8 cellular contexts compared by ENCODE assay signal in genomic region chr1:29202584-29203340, GRCh38. TPM values are rescaled to one million over a fixed set of nuclear protein-coding genes. Genes with fewer than 3 reads are reported as not detected.
DNase-seq lines count a peak whose midpoint lies in the region; ATAC-seq, FAIRE-seq and TF ChIP-seq lines count a peak whose summit lies in the region.

No MANE protein-coding gene starts in this region.

- peak overlapping the region; percentile 33 for H3K9ac ChIP-seq in fibroblast of lung (ENCODE audit: insufficient read depth, low read length)

- peak; percentile 99 for TF ChIP-seq CTCF in LNCAP (IDR thresholded peaks at IDR 0.05)
- peak; percentile 93 to 95 for TF ChIP-seq CTCF in fibroblast of lung (conservative IDR thresholded peaks at IDR 0.05 in 1 of 2, IDR thresholded peaks at IDR 0.05 in 1 of 2; ENCODE audit: low read depth in 1 of 2, low read length in 2 of 2)
- peak; percentile 97 for TF ChIP-seq CTCF in natural killer cell (IDR thresholded peaks at IDR 0.05)

- peak overlapping the region; percentile 2 for H3K27ac Mint-ChIP-seq in activated T-cell treated with anti-CD3 and anti-CD28 coated beads, Interleukin-2, amount 50 U/mL, for 72 hours
- peak overlapping the region in 1 of 2 donors; percentile 31 for H3K27ac Mint-ChIP-seq in natural killer cell
- H3K27ac Mint-ChIP-seq in stimulated activated effector memory CD8-positive, alpha-beta T cell treated with anti-CD3 and anti-CD28 coated beads, Interleukin-12 subunit alpha, Interleukin-12 subunit beta, amount 100 ng/mL, for 72 hours, result peak overlapping the region; percentile 43

- H4K20me1 ChIP-seq in fibroblast of lung (ENCODE audit: control insufficient read depth, extremely low read depth, insufficient read depth, low read length), result no peaks in the 10 kb centered on the region

- H3K36me3 Mint-ChIP-seq in activated T-cell treated with anti-CD3 and anti-CD28 coated beads, Interleukin-2, amount 50 U/mL, for 72 hours (ENCODE audit: insufficient read depth in 2 of 2), result peaks cover 2% of the 10 kb centered on the region in 2 donors
- H3K36me3 Mint-ChIP-seq in natural killer cell, result no peaks in the 10 kb centered on the region
- peaks cover 54% of the 10 kb centered on the region for H3K36me3 Mint-ChIP-seq in stimulated activated effector memory CD8-positive, alpha-beta T cell treated with anti-CD3 and anti-CD28 coated beads, Interleukin-12 subunit alpha, Interleukin-12 subunit beta, amount 100 ng/mL, for 72 hours

- peak overlapping the region; percentile 91 for H3K27ac ChIP-seq in fibroblast of lung (ENCODE audit: insufficient read depth, low read length)

- no peaks in the 10 kb centered on the region for H3K9me3 Mint-ChIP-seq in activated T-cell treated with anti-CD3 and anti-CD28 coated beads, Interleukin-2, amount 50 U/mL, for 72 hours
- H3K9me3 Mint-ChIP-seq in natural killer cell, result no peaks in the 10 kb centered on the region
- H3K9me3 Mint-ChIP-seq in stimulated activated effector memory CD8-positive, alpha-beta T cell treated with anti-CD3 and anti-CD28 coated beads, Interleukin-12 subunit alpha, Interleukin-12 subunit beta, amount 100 ng/mL, for 72 hours, result no peaks in the 10 kb centered on the region

- peak; percentile 83 to 86 for DNase-seq in AML-193 (lab: John Stamatoyannopoulos, UW)
- DNase-seq in RCC 7860 (ENCODE audit: low spot score), result peak; percentile 94
- peak; percentile 92 to 94 for DNase-seq in activated T-cell treated with anti-CD3 and anti-CD28 coated beads, Interleukin-2, amount 50 U/mL, for 72 hours
- peak; percentile 97 to 98 for DNase-seq in fibroblast of lung (ENCODE audit: low read depth in 2 of 2)
- peak; percentile 86 for DNase-seq in natural killer cell
- peak; percentile 94 to 96 for DNase-seq in stimulated activated effector memory CD8-positive, alpha-beta T cell treated with anti-CD3 and anti-CD28 coated beads, Interleukin-12 subunit alpha, Interleukin-12 subunit beta, amount 100 ng/mL, for 72 hours (ENCODE audit: low spot score in 2 of 2)

- no peaks in the 10 kb centered on the region for H3K27me3 ChIP-seq in fibroblast of lung (ENCODE audit: control insufficient read depth, insufficient read depth, low read length)

- no peak overlapping the region for H3K4me3 Mint-ChIP-seq in activated T-cell treated with anti-CD3 and anti-CD28 coated beads, Interleukin-2, amount 50 U/mL, for 72 hours
- H3K4me3 Mint-ChIP-seq in natural killer cell, result no peak overlapping the region
- H3K4me3 Mint-ChIP-seq in stimulated activated effector memory CD8-positive, alpha-beta T cell treated with anti-CD3 and anti-CD28 coated beads, Interleukin-12 subunit alpha, Interleukin-12 subunit beta, amount 100 ng/mL, for 72 hours, result no peak overlapping the region

- ATAC-seq in GM19463 (IDR thresholded peaks at IDR 0.05; ENCODE audit: unreplicated experiment) (peak; percentile 72), natural killer cell (peak; percentile 92 to 98 (median 96))
- peak; percentile 96 to 97 for ATAC-seq in activated T-cell treated with anti-CD3 and anti-CD28 coated beads, Interleukin-2, amount 50 U/mL, for 72 hours (replicated peaks in 1 of 2)
- peak; percentile 97 for ATAC-seq in stimulated activated effector memory CD8-positive, alpha-beta T cell treated with anti-CD3 and anti-CD28 coated beads, Interleukin-12 subunit alpha, Interleukin-12 subunit beta, amount 100 ng/mL, for 72 hours

- no peak overlapping the region for H3K4me3 ChIP-seq in fibroblast of lung (replicated peaks in 1 of 4; ENCODE audit: control extremely low read depth in 1 of 4, insufficient read depth in 1 of 4, low read depth in 3 of 4, low read length in 4 of 4)

- H3K36me3 ChIP-seq in fibroblast of lung (ENCODE audit: control insufficient read depth, insufficient read depth, low read length), result peaks cover 6% of the 10 kb centered on the region

- peaks cover 17% of the 10 kb centered on the region for H3K4me1 Mint-ChIP-seq in activated T-cell treated with anti-CD3 and anti-CD28 coated beads, Interleukin-2, amount 50 U/mL, for 72 hours (ENCODE audit: low read depth)
- peaks cover 0 to 4% of the 10 kb centered on the region in 2 donors for H3K4me1 Mint-ChIP-seq in natural killer cell
- peaks cover 7% of the 10 kb centered on the region for H3K4me1 Mint-ChIP-seq in stimulated activated effector memory CD8-positive, alpha-beta T cell treated with anti-CD3 and anti-CD28 coated beads, Interleukin-12 subunit alpha, Interleukin-12 subunit beta, amount 100 ng/mL, for 72 hours

- H3K9me3 ChIP-seq in fibroblast of lung (ENCODE audit: control insufficient read depth, insufficient read depth, low read depth, low read length), result no peaks in the 10 kb centered on the region

- H3K79me2 ChIP-seq in fibroblast of lung (ENCODE audit: control insufficient read depth, insufficient read depth, low read length), result no peaks in the 10 kb centered on the region

- H3K27me3 Mint-ChIP-seq in activated T-cell treated with anti-CD3 and anti-CD28 coated beads, Interleukin-2, amount 50 U/mL, for 72 hours (ENCODE audit: low read depth), result no peaks in the 10 kb centered on the region
- no peaks in the 10 kb centered on the region for H3K27me3 Mint-ChIP-seq in natural killer cell (ENCODE audit: low read depth in 2 of 2)

- H2AFZ ChIP-seq in fibroblast of lung (ENCODE audit: low read length), result peak overlapping the region; percentile 76

- H3K4me2 ChIP-seq in fibroblast of lung (ENCODE audit: extremely low read depth, insufficient read depth, low read length), result peak overlapping the region; percentile 72

- peak; percentile 96 for FAIRE-seq in RCC 7860 (lab: Jason Lieb, UNC)

- intact Hi-C loops in natural killer cell (cut with micrococcal nuclease), result loop anchor here (1.0 to 2.0 kb wide), 5 partner anchors 22 to 417 kb away; partner anchors contain the start of gene SRSF4

- H3K4me1 ChIP-seq in fibroblast of lung (ENCODE audit: control insufficient read depth, extremely low read depth, insufficient read depth, low read length), result peaks cover 10% of the 10 kb centered on the region

RNA-seq across cellular contexts. Expression of gene SRSF4, which starts 21.1 kb away (rescaled TPM):
- total RNA-seq in activated T-cell treated with anti-CD3 and anti-CD28 coated beads, Interleukin-2, amount 50 U/mL, for 72 hours, result 100 to 1,000 TPM; 123 to 141 TPM
- total RNA-seq in fibroblast of lung (46.2 and 51.4 TPM in 2 replicates), natural killer cell (100 to 1,000 TPM in 2 of 3 donors, 10 to 100 TPM in 1; 90.2 to 114 (median 101) TPM)
- polyA plus RNA-seq in fibroblast of lung, result 59.2 and 61.9 TPM in 2 replicates
- polyA plus RNA-seq in fibroblast of lung (2012), result 54.1 and 54.4 TPM in 2 replicates
- polyA minus RNA-seq in fibroblast of lung (ENCODE audit: low replicate concordance), result 7.6 and 8.7 TPM in 2 replicates

RNA-seq across cellular contexts. Expression of gene MECR, which starts 28.0 kb away (rescaled TPM):
- 10 to 100 TPM; 23.5 to 37.0 TPM for total RNA-seq in activated T-cell treated with anti-CD3 and anti-CD28 coated beads, Interleukin-2, amount 50 U/mL, for 72 hours
- total RNA-seq in fibroblast of lung, result 16.9 and 17.5 TPM in 2 replicates
- polyA plus RNA-seq in fibroblast of lung, result 19.8 and 21.0 TPM in 2 replicates
- polyA plus RNA-seq in fibroblast of lung (2012), result 30.5 and 31.6 TPM in 2 replicates
- 25.3 and 62.5 TPM in 2 replicates for polyA minus RNA-seq in fibroblast of lung (ENCODE audit: low replicate concordance)
- total RNA-seq in natural killer cell, result 10 to 100 TPM in 1 of 3 donors, 1 to 10 TPM in 2; 8.0 to 11.2 (median 8.8) TPM

RNA-seq across cellular contexts. Expression of gene PTPRU, which starts 33.6 kb away (rescaled TPM):
- under 1 TPM; 0.17 to 0.83 TPM for total RNA-seq in activated T-cell treated with anti-CD3 and anti-CD28 coated beads, Interleukin-2, amount 50 U/mL, for 72 hours
- total RNA-seq in fibroblast of lung, result 25.8 and 27.0 TPM in 2 replicates
- 0.58 and 1.4 TPM in 2 replicates for polyA plus RNA-seq in fibroblast of lung
- polyA plus RNA-seq in fibroblast of lung (2012), result 1.5 and 3.1 TPM in 2 replicates
- 2.6 and 17.7 TPM in 2 replicates for polyA minus RNA-seq in fibroblast of lung (ENCODE audit: low replicate concordance)
- 1 to 10 TPM in 1 of 3 donors, under 1 TPM in 2; 0.54 to 1.6 (median 0.79) TPM for total RNA-seq in natural killer cell

Comparison
In these comparisons a context has a peak if more than half of its experiments do, and no peak if none do; other contexts are left out.
1. RNA of gene PTPRU, which starts 33.6 kb away (total RNA-seq): 25.8 to 27.0 TPM in fibroblast of lung; 0.17 to 0.83 TPM in activated T-cell treated with anti-CD3 and anti-CD28 coated beads, Interleukin-2, amount 50 U/mL, for 72 hours and 0.54 to 1.6 TPM in natural killer cell; every median in the first group is over 10 times any median in the second.
2. Peak in every context shown above with its lines, with median percentiles within 50 percentile points of each other: DNase-seq, ATAC-seq and CTCF ChIP-seq.